20 cellular contexts compared by ENCODE assay signal in genomic region chr3:42668403-42668740, GRCh38. TPM values are rescaled to one million over a fixed set of nuclear protein-coding genes. Genes with fewer than 3 reads are reported as not detected.
"Had no signal": no experiment of that assay in that cellular context is flagged by ENCODE, and none has a peak within 500 bp of the region (broad histone marks: within the 10 kb centered on the region; RNA-seq: fewer than 3 reads in every experiment).

No MANE protein-coding gene starts in this region.

- H3K27ac ChIP-seq: ascending aorta, colonic mucosa, esophagus squamous epithelium, skin epidermis had no signal

- H3K4me1 ChIP-seq: colonic mucosa had no signal

- H3K27me3 ChIP-seq: ascending aorta, colonic mucosa had no signal

- H3K36me3 ChIP-seq: ascending aorta, colonic mucosa, esophagus squamous epithelium had no signal

- ATAC-seq: activated CD8-positive, alpha-beta T cell treated with anti-CD3 and anti-CD28 coated beads, Interleukin-2, amount 10 ng/mL, durations not matched to agents 7 days and 5 days; activated naive CD8-positive, alpha-beta T cell treated with anti-CD3 and anti-CD28 coated beads, Interleukin-2, amount 50 U/mL, for 24 hours; stimulated activated naive B cell treated with anti-CD40 and anti-IgM and Interleukin-4, amounts not matched to agents 10 μg/mL and 1 μg/mL and 100 μg/mL, for 72 hours; T-helper 17 cell had no signal

- H3K4me3 ChIP-seq: ascending aorta, colonic mucosa, esophagus squamous epithelium, lung, skin epidermis had no signal

- DNase-seq: activated CD4-positive, alpha-beta T cell treated with anti-CD3 and anti-CD28 coated beads for 48 hours; activated CD8-positive, alpha-beta T cell treated with anti-CD3 and anti-CD28 coated beads, Interleukin-2, amount 10 ng/mL, durations not matched to agents 7 days and 5 days; activated naive CD4-positive, alpha-beta T cell treated with Interleukin-2 at 50 U/mL for 16 hours; activated naive CD8-positive, alpha-beta T cell treated with anti-CD3 and anti-CD28 coated beads, Interleukin-2, amount 50 U/mL, for 24 hours; colonic mucosa; effector CD8-positive, alpha-beta T cell; esophagus squamous epithelium; kidney glomerular epithelial cell; midbrain; stimulated activated CD4-positive, alpha-beta T cell treated with anti-CD3 and anti-CD28 coated beads, Interleukin-15, amount 100 ng/mL, for 24 hours; stimulated activated CD4-positive, alpha-beta T cell treated with anti-CD3 and anti-CD28 coated beads, Interleukin-4, amount 100 ng/mL, for 1 hour; stimulated activated naive B cell treated with anti-CD40 and anti-IgM and Interleukin-4, amounts not matched to agents 10 μg/mL and 1 μg/mL and 100 μg/mL, for 72 hours; T-helper 17 cell; trophoblast cell had no signal

- H3K9me3 ChIP-seq: ascending aorta, colonic mucosa, esophagus squamous epithelium had no signal

RNA-seq across cellular contexts. Expression of gene KLHL40, which starts 17.0 kb away (rescaled TPM):
- total RNA-seq: activated CD8-positive, alpha-beta T cell treated with anti-CD3 and anti-CD28 coated beads, Interleukin-2, amount 10 ng/mL, durations not matched to agents 7 days and 5 days; ascending aorta; colonic mucosa; endothelial cell of umbilical vein; esophagus squamous epithelium; fibroblast of villous mesenchyme; lung; subcutaneous adipose tissue; T-helper 17 cell had no signal
- polyA plus RNA-seq: endothelial cell of umbilical vein had no signal

RNA-seq across cellular contexts. Expression of gene HHATL, which starts 34.2 kb away (rescaled TPM):
- total RNA-seq: activated CD8-positive, alpha-beta T cell treated with anti-CD3 and anti-CD28 coated beads, Interleukin-2, amount 10 ng/mL, durations not matched to agents 7 days and 5 days; ascending aorta; endothelial cell of umbilical vein; esophagus squamous epithelium; fibroblast of villous mesenchyme; T-helper 17 cell had no signal
- polyA plus RNA-seq: endothelial cell of umbilical vein had no signal
